19 cellular contexts compared by ENCODE assay signal in genomic region chr5:81827522-81827921, GRCh38.
"Had no signal": no experiment of that assay in that cellular context is flagged by ENCODE, and none has a peak within 500 bp of the region (broad histone marks: within the 10 kb centered on the region; RNA-seq: fewer than 3 reads in every experiment).

No MANE protein-coding gene starts in this region.

- H3K27ac Mint-ChIP-seq: IgD-negative memory B cell had no signal

- H3K27ac ChIP-seq: PC-9, Peyer's patch, SJCRH30 had no signal

- H3K27me3 ChIP-seq: Peyer's patch, SJCRH30 had no signal

- H3K36me3 ChIP-seq: Peyer's patch, SJCRH30 had no signal

- H3K4me3 Mint-ChIP-seq: IgD-negative memory B cell had no signal

- H3K9me3 Mint-ChIP-seq: IgD-negative memory B cell had no signal

- H3K4me2 ChIP-seq: PC-9 had no signal

- DNase-seq: KBM-7, MV-4-11, NCI-H1048, NCI-H1105, NCI-H1417, NCI-H146, NCI-H1694 treated with DMSO at 0.1 percent for 48 hours, NCI-H1930, NCI-H2081, NCI-H2107, NCI-H2227 treated with DMSO at 0.1 percent for 48 hours, NCI-H524, NCI-H526 treated with DMSO at 0.1 percent for 48 hours, NCI-H748 treated with DMSO at 0.1 percent for 48 hours, PC-9, Peyer's patch, SHP77 treated with DMSO at 0.1 percent for 48 hours, SJCRH30 had no signal

- H3K4me3 ChIP-seq: PC-9, Peyer's patch, SJCRH30 had no signal

- H2AFZ ChIP-seq: PC-9 had no signal

- H3K36me3 Mint-ChIP-seq: IgD-negative memory B cell had no signal

- H3K4me1 ChIP-seq: Peyer's patch, SJCRH30 had no signal

- H3K27me3 Mint-ChIP-seq: IgD-negative memory B cell had no signal

- H3K9me3 ChIP-seq: Peyer's patch, SJCRH30 had no signal
